26 cellular contexts compared by ENCODE assay signal in the genomic region with DNA sequence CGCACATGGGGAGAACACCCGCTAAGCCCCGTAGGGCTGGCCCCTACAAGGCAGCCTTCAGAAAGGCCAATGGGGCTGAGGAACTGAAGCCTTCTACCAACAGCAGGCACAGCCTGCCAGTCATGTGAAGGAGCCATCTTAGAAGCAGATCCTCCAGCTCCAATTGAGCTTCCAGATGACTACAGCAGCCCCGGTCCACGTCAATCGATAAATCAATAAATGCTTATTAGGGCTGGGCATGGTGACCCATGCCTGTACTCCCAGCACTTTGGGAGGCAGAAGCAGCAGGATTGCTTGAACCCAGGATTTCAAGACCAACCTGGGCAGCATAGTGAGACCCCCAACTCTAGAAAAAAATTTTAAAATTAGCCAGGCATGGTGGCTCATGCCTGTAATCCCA. TPM values are rescaled to one million over a fixed set of nuclear protein-coding genes. Genes with fewer than 3 reads are reported as not detected.
DNase-seq lines count a peak whose midpoint lies in the region; ATAC-seq and TF ChIP-seq lines count a peak whose summit lies in the region.
"Had no signal": no experiment of that assay in that cellular context is flagged by ENCODE, and none has a peak within 500 bp of the region (broad histone marks: within the 10 kb centered on the region; RNA-seq: fewer than 3 reads in every experiment).

No MANE protein-coding gene starts in this region.

- no peak for DNase-seq in activated naive CD4-positive, alpha-beta T cell treated with anti-CD3 and anti-CD28 coated beads, Interleukin-2, amount 10 ng/mL, durations not matched to agents 7 days and 5 days
- DNase-seq in activated naive CD4-positive, alpha-beta T cell treated with anti-CD3 and anti-CD28 coated beads, Interleukin-2, amount 50 U/mL, for 72 hours (ENCODE audit: low spot score in 2 of 2): no peak
- no peak for DNase-seq in GM23338 (ENCODE audit: low spot score)
- no peak for DNase-seq in natural killer cell
- no peak for DNase-seq in activated CD8-positive, alpha-beta memory T cell treated with anti-CD3 and anti-CD28 coated beads, Interleukin-2, amount 50 U/mL, for 4 hours
- no peak for DNase-seq in HAP-1 (ENCODE audit: low spot score in 2 of 2)
- DNase-seq: ACHN; dermis blood vessel endothelial cell; DMS 273 treated with DMSO at 0.1 percent for 48 hours; NCI-H1092; NCI-H2029 treated with DMSO at 0.1 percent for 48 hours; NCI-H2227 treated with DMSO at 0.1 percent for 48 hours; nucleus accumbens; stimulated activated CD4-positive, alpha-beta T cell treated with anti-CD3 and anti-CD28 coated beads, Interleukin-1b, Interleukin-23, amount 100 ng/mL, for 48 hours; substantia nigra had no signal

- H3K9me3 Mint-ChIP-seq in activated naive CD4-positive, alpha-beta T cell treated with anti-CD3 and anti-CD28 coated beads, Interleukin-2, amount 10 ng/mL, durations not matched to agents 7 days and 5 days: peaks cover 8% of the 10 kb centered on the region
- peaks cover 0 to 12% of the 10 kb centered on the region in 2 donors for H3K9me3 Mint-ChIP-seq in activated naive CD4-positive, alpha-beta T cell treated with anti-CD3 and anti-CD28 coated beads, Interleukin-2, amount 50 U/mL, for 72 hours
- H3K9me3 Mint-ChIP-seq in GM23338: peaks cover 5% of the 10 kb centered on the region; the same call in 2 of the 3 replicates
- H3K9me3 Mint-ChIP-seq in dendritic cell treated with granulocyte-macrophage colony-stimulating factor and Interleukin-4, amounts not matched to agents 40 ng/mL and 50 ng/mL, for 4 days: no peaks in the 10 kb centered on the region
- H3K9me3 Mint-ChIP-seq in natural killer cell: no peaks in the 10 kb centered on the region
- H3K9me3 Mint-ChIP-seq: IgD-negative memory B cell had no signal

- H3K27ac ChIP-seq in GM23338 (ENCODE audit: low read depth): no peak overlapping the region
- H3K27ac ChIP-seq: ascending aorta, C4-2B had no signal

- no peak for TF ChIP-seq CTCF in GM23338 (conservative IDR thresholded peaks at IDR 0.05; ENCODE audit: low read depth in 2 of 2)
- no peak for TF ChIP-seq CTCF in natural killer cell (IDR thresholded peaks at IDR 0.05)

- H3K9me2 ChIP-seq in GM23338 (ENCODE audit: insufficient read depth): no peaks in the 10 kb centered on the region

- H3K36me3 ChIP-seq in GM23338 (ENCODE audit: insufficient read depth): no peaks in the 10 kb centered on the region
- no peaks in the 10 kb centered on the region for H3K36me3 ChIP-seq in HAP-1 (replicated peaks)
- H3K36me3 ChIP-seq: ascending aorta had no signal

- H3K79me2 ChIP-seq in GM23338 (replicated peaks; ENCODE audit: insufficient read depth): no peaks in the 10 kb centered on the region

- peaks cover 62% of the 10 kb centered on the region for H3K4me1 Mint-ChIP-seq in activated naive CD4-positive, alpha-beta T cell treated with anti-CD3 and anti-CD28 coated beads, Interleukin-2, amount 10 ng/mL, durations not matched to agents 7 days and 5 days
- H3K4me1 Mint-ChIP-seq in GM23338 (no peaks in the 10 kb centered on the region), natural killer cell (peaks cover 33 to 38% of the 10 kb centered on the region in 2 donors)
- H3K4me1 Mint-ChIP-seq in dendritic cell treated with granulocyte-macrophage colony-stimulating factor and Interleukin-4, amounts not matched to agents 40 ng/mL and 50 ng/mL, for 4 days (ENCODE audit: low read depth): peaks cover 32% of the 10 kb centered on the region

- H3K4me3 ChIP-seq in GM23338: no peak overlapping the region
- no peak overlapping the region for H3K4me3 ChIP-seq in HAP-1
- H3K4me3 ChIP-seq: ascending aorta had no signal

- CTCF ChIA-PET in activated naive CD4-positive, alpha-beta T cell treated with anti-CD3 and anti-CD28 coated beads, Interleukin-2, amount 10 ng/mL, durations not matched to agents 7 days and 5 days (lab: Charles Lee): interaction anchor here (2.0 to 2.8 kb wide), 3 partner anchors 9 to 157 kb away, joined by 5 to 22 read pairs (median 14); no protein-coding TSS in a partner anchor

- peaks cover 10% of the 10 kb centered on the region for H3K36me3 Mint-ChIP-seq in activated naive CD4-positive, alpha-beta T cell treated with anti-CD3 and anti-CD28 coated beads, Interleukin-2, amount 10 ng/mL, durations not matched to agents 7 days and 5 days
- H3K36me3 Mint-ChIP-seq in activated naive CD4-positive, alpha-beta T cell treated with anti-CD3 and anti-CD28 coated beads, Interleukin-2, amount 50 U/mL, for 72 hours: peaks cover 0 to 7% of the 10 kb centered on the region in 2 donors
- H3K36me3 Mint-ChIP-seq in GM23338 (ENCODE audit: low read depth) (no peaks in the 10 kb centered on the region; the same call in 2 of the 3 replicates), natural killer cell (no peaks in the 10 kb centered on the region)
- no peaks in the 10 kb centered on the region for H3K36me3 Mint-ChIP-seq in dendritic cell treated with granulocyte-macrophage colony-stimulating factor and Interleukin-4, amounts not matched to agents 40 ng/mL and 50 ng/mL, for 4 days (ENCODE audit: low read depth)
- H3K36me3 Mint-ChIP-seq: activated naive CD8-positive, alpha-beta T cell had no signal

- intact Hi-C loops in dendritic cell treated with granulocyte-macrophage colony-stimulating factor and Interleukin-4, amounts not matched to agents 40 ng/mL and 50 ng/mL, for 4 days (cut with micrococcal nuclease): no loop called here
- intact Hi-C loops in natural killer cell (cut with micrococcal nuclease): no loop called here

- in situ Hi-C loops in HAP-1 (cut with MboI; ENCODE audit: low sequenced_read_pairs): loop anchor here (25.0 kb wide), 1 partner anchor 200 kb away; no protein-coding TSS in a partner anchor

- no peak overlapping the region for H3K4me3 Mint-ChIP-seq in activated naive CD4-positive, alpha-beta T cell treated with anti-CD3 and anti-CD28 coated beads, Interleukin-2, amount 10 ng/mL, durations not matched to agents 7 days and 5 days
- no peak overlapping the region for H3K4me3 Mint-ChIP-seq in GM23338
- no peak overlapping the region for H3K4me3 Mint-ChIP-seq in dendritic cell treated with granulocyte-macrophage colony-stimulating factor and Interleukin-4, amounts not matched to agents 40 ng/mL and 50 ng/mL, for 4 days
- peak overlapping the region; percentile 25 for H3K4me3 Mint-ChIP-seq in natural killer cell

- H3K4me1 ChIP-seq in GM23338 (ENCODE audit: insufficient read depth) (no peaks in the 10 kb centered on the region; the same call in 1 of the 2 replicates), HAP-1 (peaks cover 4% of the 10 kb centered on the region; the same call in 1 of the 2 replicates)
- H3K4me1 ChIP-seq: ascending aorta had no signal

- peak overlapping the region; percentile 97 for H3K27ac Mint-ChIP-seq in activated naive CD4-positive, alpha-beta T cell treated with anti-CD3 and anti-CD28 coated beads, Interleukin-2, amount 10 ng/mL, durations not matched to agents 7 days and 5 days
- peak overlapping the region in 1 of 2 donors; percentile 23 for H3K27ac Mint-ChIP-seq in activated naive CD4-positive, alpha-beta T cell treated with anti-CD3 and anti-CD28 coated beads, Interleukin-2, amount 50 U/mL, for 72 hours
- H3K27ac Mint-ChIP-seq in GM23338: no peak overlapping the region
- peak overlapping the region; percentile 86 for H3K27ac Mint-ChIP-seq in dendritic cell treated with granulocyte-macrophage colony-stimulating factor and Interleukin-4, amounts not matched to agents 40 ng/mL and 50 ng/mL, for 4 days
- peak overlapping the region; percentile 88 to 93 for H3K27ac Mint-ChIP-seq in natural killer cell

- ATAC-seq in activated naive CD4-positive, alpha-beta T cell treated with anti-CD3 and anti-CD28 coated beads, Interleukin-2, amount 50 U/mL, for 72 hours: no peak
- no peak for ATAC-seq in GM23338
- no peak for ATAC-seq in natural killer cell
- ATAC-seq in GM18861 (IDR thresholded peaks at IDR 0.05; ENCODE audit: unreplicated experiment): no peak

- peaks cover 3% of the 10 kb centered on the region for H3K27me3 Mint-ChIP-seq in activated naive CD4-positive, alpha-beta T cell treated with anti-CD3 and anti-CD28 coated beads, Interleukin-2, amount 10 ng/mL, durations not matched to agents 7 days and 5 days
- peaks cover 2% of the 10 kb centered on the region for H3K27me3 Mint-ChIP-seq in GM23338 (ENCODE audit: insufficient read depth, low read depth, poor library complexity)
- H3K27me3 Mint-ChIP-seq in dendritic cell treated with granulocyte-macrophage colony-stimulating factor and Interleukin-4, amounts not matched to agents 40 ng/mL and 50 ng/mL, for 4 days: peaks cover 6% of the 10 kb centered on the region
- no peaks in the 10 kb centered on the region for H3K27me3 Mint-ChIP-seq in natural killer cell (ENCODE audit: low read depth in 2 of 2)
- H3K27me3 Mint-ChIP-seq: activated naive CD8-positive, alpha-beta T cell; IgD-negative memory B cell had no signal

- peak overlapping the region; percentile 10; the same call in 1 of the 2 replicates for H2AFZ ChIP-seq in GM23338

- H3F3A ChIP-seq in GM23338 (replicated peaks; ENCODE audit: low read depth): no peaks in the 10 kb centered on the region

- no peaks in the 10 kb centered on the region for H3K27me3 ChIP-seq in GM23338 (ENCODE audit: insufficient read depth)
- no peaks in the 10 kb centered on the region for H3K27me3 ChIP-seq in HAP-1 (ENCODE audit: low read depth)
- H3K27me3 ChIP-seq: ascending aorta had no signal

- H3K4me2 ChIP-seq in GM23338: no peak overlapping the region

- no peaks in the 10 kb centered on the region for H4K20me1 ChIP-seq in GM23338 (replicated peaks; ENCODE audit: insufficient read depth)

- peaks cover 2% of the 10 kb centered on the region; the same call in 1 of the 2 replicates for H3K9me3 ChIP-seq in HAP-1
- H3K9me3 ChIP-seq: ascending aorta had no signal

TF ChIP-seq in GM23338, 12 proteins besides CTCF, POLR2A, EP300 and RAD21 (continues in another document):
- TF ChIP-seq NANOG (IDR thresholded peaks at IDR 0.05; ENCODE audit: borderline replicate concordance) (no peak), POLR2AphosphoS5 (IDR thresholded peaks at IDR 0.05; ENCODE audit: low read depth) (no peak), ZNF114 (CRISPR knock-in tag; IDR thresholded peaks at IDR 0.05) (no peak)

RNA-seq across cellular contexts. Expression of a gene that starts 23.0 kb away (rescaled TPM):
- not detected for total RNA-seq in activated naive CD4-positive, alpha-beta T cell treated with anti-CD3 and anti-CD28 coated beads, Interleukin-2, amount 50 U/mL, for 72 hours
- total RNA-seq in GM23338 (2014; rRNA removed; shearing (Covaris generic)): not detected in 2 replicates
- not detected in 2 replicates for polyA plus RNA-seq in GM23338 (2016; fragmentation: Nextera tagmentation; extraction: Ambion mirVana)
- total RNA-seq in natural killer cell: 1 to 10 TPM in 1 of 3 donors, not detected in 2; 1.4 TPM
- total RNA-seq: ascending aorta, cardiac septum, dermis blood vessel endothelial cell, mammary epithelial cell, pulmonary artery endothelial cell, skeletal muscle tissue, urinary bladder had no signal
- polyA plus RNA-seq: IgD-negative memory B cell, mammary epithelial cell, urinary bladder had no signal

RNA-seq across cellular contexts. Expression of a gene that starts 27.7 kb away (rescaled TPM):
- total RNA-seq in activated naive CD4-positive, alpha-beta T cell treated with anti-CD3 and anti-CD28 coated beads, Interleukin-2, amount 50 U/mL, for 72 hours: 1 to 10 TPM; 3.0 to 7.1 TPM
- 3.0 and 3.3 TPM in 2 replicates for total RNA-seq in GM23338 (2014; rRNA removed; shearing (Covaris generic))
- 4.1 and 4.6 TPM in 2 replicates for polyA plus RNA-seq in GM23338 (2016; fragmentation: Nextera tagmentation; extraction: Ambion mirVana)
- 1 to 10 TPM; 1.3 to 2.4 (median 1.7) TPM for total RNA-seq in natural killer cell
- total RNA-seq: ascending aorta, cardiac septum, pulmonary artery endothelial cell, skeletal muscle tissue had no signal
